1 cellular context compared by ENCODE assay signal in the genomic region with DNA sequence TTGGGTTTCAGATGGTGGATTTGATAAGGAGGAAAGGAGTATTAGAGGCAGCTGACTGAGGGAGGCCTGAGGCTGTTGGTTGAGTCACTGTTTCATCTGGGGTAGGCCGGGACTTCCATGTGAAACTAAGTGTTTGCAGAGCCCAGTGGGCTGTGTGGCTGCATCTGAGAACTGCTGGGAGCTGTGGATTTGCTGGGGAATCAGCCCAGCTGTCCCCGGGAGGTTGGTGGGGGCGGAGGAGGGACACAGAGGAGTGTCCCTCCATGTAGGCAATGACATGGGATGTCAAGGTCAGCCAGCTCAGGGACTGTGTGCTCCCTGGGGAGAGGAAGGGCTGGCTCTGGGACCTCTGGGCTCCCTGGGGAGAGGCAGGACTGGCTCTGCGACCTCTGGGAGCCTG.
TF ChIP-seq lines count a peak whose summit lies in the region.

No MANE protein-coding gene starts in this region.

TF ChIP-seq in HepG2, 621 proteins besides CTCF, POLR2A, EP300 and RAD21 (continued from another document):
- TF ChIP-seq ZNF687 (CRISPR knock-in tag; IDR thresholded peaks at IDR 0.05) = peak; percentile 40
- TF ChIP-seq PHF8 (CRISPR knock-in tag; IDR thresholded peaks at IDR 0.05) = no peak
- TF ChIP-seq BCL6 (CRISPR knock-in tag; IDR thresholded peaks at IDR 0.05) = no peak
- no peak for TF ChIP-seq ZNF264 (CRISPR knock-in tag; IDR thresholded peaks at IDR 0.05)
- TF ChIP-seq SP4 (CRISPR knock-in tag; IDR thresholded peaks at IDR 0.05) = no peak
- TF ChIP-seq AKAP8 (CRISPR knock-in tag; IDR thresholded peaks at IDR 0.05) = no peak
- TF ChIP-seq ARID5B (CRISPR knock-in tag; IDR thresholded peaks at IDR 0.05) = peak; percentile 54
- TF ChIP-seq ESRRA (CRISPR knock-in tag; IDR thresholded peaks at IDR 0.05; ENCODE audit: low read depth) = peak; percentile 52; the same call in 1 of the 2 replicates
- TF ChIP-seq PHF21A (CRISPR knock-in tag; IDR thresholded peaks at IDR 0.05) = no peak
- no peak for TF ChIP-seq ARID2 (CRISPR knock-in tag; IDR thresholded peaks at IDR 0.05; ENCODE audit: borderline replicate concordance)
- TF ChIP-seq NFKBIZ (CRISPR knock-in tag; IDR thresholded peaks at IDR 0.05) = no peak
- no peak for TF ChIP-seq NR2F6 (IDR thresholded peaks at IDR 0.05)
- peak; percentile 59; the same call in 1 of the 2 replicates for TF ChIP-seq NR2F6 (CRISPR knock-in tag; IDR thresholded peaks at IDR 0.05)
- TF ChIP-seq AFF4 (CRISPR knock-in tag; IDR thresholded peaks at IDR 0.05) = no peak
- TF ChIP-seq ZFP36L2 (CRISPR knock-in tag; IDR thresholded peaks at IDR 0.05) = no peak
- no peak for TF ChIP-seq AKNA (CRISPR knock-in tag; IDR thresholded peaks at IDR 0.05; ENCODE audit: borderline replicate concordance)
- TF ChIP-seq ZZZ3 (CRISPR knock-in tag; IDR thresholded peaks at IDR 0.05; ENCODE audit: borderline replicate concordance) = no peak
- peak; percentile 85 for TF ChIP-seq ZNF263 (CRISPR knock-in tag; IDR thresholded peaks at IDR 0.05)
- TF ChIP-seq ZNF709 (CRISPR knock-in tag; IDR thresholded peaks at IDR 0.05) = no peak
- TF ChIP-seq HOXA3 (CRISPR knock-in tag; IDR thresholded peaks at IDR 0.05) = 0 out of 2 replicates have a peak, but pooled peaks have one; percentile 18
- no peak for TF ChIP-seq ZNF331 (CRISPR knock-in tag; IDR thresholded peaks at IDR 0.05)
